In the genomic region with DNA sequence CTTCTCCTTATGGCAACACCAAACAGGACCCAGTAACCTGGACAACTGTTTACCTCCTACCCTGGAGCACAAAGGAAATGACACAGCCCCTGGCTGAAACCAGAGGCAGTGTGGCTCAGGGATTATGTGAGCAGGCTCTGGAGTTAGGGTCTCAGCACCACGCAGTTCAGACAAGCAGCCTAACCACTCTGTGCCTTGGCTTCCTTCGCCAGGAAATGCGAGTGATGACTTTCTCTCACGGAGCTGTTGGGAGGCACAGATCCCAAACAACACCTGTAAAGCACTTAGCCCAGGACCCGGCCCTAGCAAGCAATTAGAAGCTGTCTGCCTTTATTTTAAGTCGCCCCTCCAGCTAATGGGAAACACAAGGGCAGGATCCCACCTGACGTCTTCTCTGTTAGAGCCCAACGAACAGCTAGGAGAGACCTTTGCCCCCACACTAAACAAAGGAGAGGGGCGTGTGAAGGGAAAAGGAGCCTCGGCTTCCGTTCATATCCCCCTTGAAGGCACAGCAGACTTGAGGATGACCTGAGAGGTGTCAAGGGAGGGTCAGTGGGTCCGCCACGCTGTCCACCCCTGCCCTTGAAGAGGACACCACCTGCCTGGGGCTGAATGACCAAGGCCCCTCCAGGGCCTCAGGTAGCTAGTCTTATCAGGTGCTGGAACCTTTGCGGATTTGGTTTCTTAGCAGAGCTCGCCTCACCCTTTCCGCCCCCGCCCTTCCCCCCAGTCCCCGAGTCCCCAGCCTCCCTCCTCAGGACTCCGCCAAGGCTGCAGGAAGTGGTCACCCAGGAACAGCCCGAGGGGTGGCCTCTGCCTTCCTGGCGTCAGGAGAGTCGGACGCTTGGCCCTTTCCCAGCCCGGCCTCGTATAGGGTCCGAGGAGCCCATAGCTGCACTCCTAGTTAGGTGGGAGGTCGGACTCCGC, we compare ENCODE assay signal across 8 cellular contexts. TPM values are rescaled to one million over a fixed set of nuclear protein-coding genes. Genes with fewer than 3 reads are reported as not detected.
DNase-seq lines count a peak whose midpoint lies in the region; TF ChIP-seq lines count a peak whose summit lies in the region.

No MANE protein-coding gene starts in this region.

- TF ChIP-seq CTCF in GM13977 (IDR thresholded peaks at IDR 0.05; ENCODE audit: extremely low read depth, insufficient read depth, missing control alignments) = no peak
- TF ChIP-seq CTCF in thyroid gland (IDR thresholded peaks at IDR 0.05) = no peak

- WGBS in thyroid gland, 2 donors = 26 to 28% methylated on average over 15 to 19 of the region's 28 CpGs

- CTCF ChIA-PET in activated CD4-positive, alpha-beta memory T cell treated with anti-CD3 and anti-CD28 coated beads, Interleukin-2, amount 10 ng/mL, durations not matched to agents 7 days and 5 days (lab: Charles Lee) = interaction anchor here (0.6 to 4.7 kb wide), 17 partner anchors 10 to 414 kb away, joined by 3 to 33 read pairs (median 4); a partner anchor contains a TSS

- H3K27me3 Mint-ChIP-seq in activated CD4-positive, alpha-beta memory T cell treated with anti-CD3 and anti-CD28 coated beads, Interleukin-2, amount 10 ng/mL, durations not matched to agents 7 days and 5 days = peaks cover 6% of the 10 kb centered on the region

- H3K36me3 ChIP-seq in HUES6 (ENCODE audit: control insufficient read depth, insufficient read depth, low read length) (peaks cover 20% of the 10 kb centered on the region), mucosa of rectum (ENCODE audit: control insufficient read depth in 2 of 2, insufficient read depth in 2 of 2, low read length in 2 of 2) (peaks cover 0 to 4% of the 10 kb centered on the region in 2 donors), thyroid gland (peaks cover 0 to 5% of the 10 kb centered on the region in 2 donors)

- in situ Hi-C loops in GM13977 (cut with MboI; ENCODE audit: low pct_unique_long_range_greater_than_20kb, low sequenced_read_pairs, unreplicated experiment) = no loop called here

- H3K4me1 Mint-ChIP-seq in activated CD4-positive, alpha-beta memory T cell treated with anti-CD3 and anti-CD28 coated beads, Interleukin-2, amount 10 ng/mL, durations not matched to agents 7 days and 5 days = peaks cover 56% of the 10 kb centered on the region

- H3K9ac ChIP-seq in HUES6 (ENCODE audit: low read length) = peak overlapping the region; percentile 98
- H3K9ac ChIP-seq in mucosa of rectum (ENCODE audit: low read depth in 1 of 2, low read length in 2 of 2) = peak overlapping the region; percentile 90 to 94

- H3K27ac Mint-ChIP-seq in activated CD4-positive, alpha-beta memory T cell treated with anti-CD3 and anti-CD28 coated beads, Interleukin-2, amount 10 ng/mL, durations not matched to agents 7 days and 5 days = peak overlapping the region; percentile 88

- TF ChIP-seq POLR2A in thyroid gland (IDR thresholded peaks at IDR 0.05) = no peak

- peaks cover 40% of the 10 kb centered on the region for H3K36me3 Mint-ChIP-seq in activated CD4-positive, alpha-beta memory T cell treated with anti-CD3 and anti-CD28 coated beads, Interleukin-2, amount 10 ng/mL, durations not matched to agents 7 days and 5 days (ENCODE audit: low read depth)

- peaks cover 4% of the 10 kb centered on the region; the same call in 1 of the 2 replicates for H3K27me3 ChIP-seq in HUES6 (ENCODE audit: control insufficient read depth, insufficient read depth, low read length)
- no peaks in the 10 kb centered on the region for H3K27me3 ChIP-seq in mucosa of rectum (ENCODE audit: control insufficient read depth in 2 of 2, insufficient read depth in 2 of 2, low read length in 2 of 2)
- H3K27me3 ChIP-seq in thyroid gland = no peaks in the 10 kb centered on the region

- DNase-seq in GM13977 (ENCODE audit: low spot score) (peak; percentile 64), epithelial cell of prostate (ENCODE audit: low read depth, low spot score) (no peak), thyroid gland (peak; percentile 59 to 62), DMS79 (lab: John Stamatoyannopoulos, UW) (no peak), cerebellum (ENCODE audit: low spot score) (no peak)
- peak; percentile 71 for DNase-seq in activated CD4-positive, alpha-beta memory T cell treated with anti-CD3 and anti-CD28 coated beads, Interleukin-2, amount 10 ng/mL, durations not matched to agents 7 days and 5 days

- H3K9me3 Mint-ChIP-seq in activated CD4-positive, alpha-beta memory T cell treated with anti-CD3 and anti-CD28 coated beads, Interleukin-2, amount 10 ng/mL, durations not matched to agents 7 days and 5 days = no peaks in the 10 kb centered on the region

- peak overlapping the region; percentile 97 for H3K4me3 ChIP-seq in HUES6 (ENCODE audit: low read depth, low read length)
- H3K4me3 ChIP-seq in mucosa of rectum (ENCODE audit: low read length in 2 of 2) = peak overlapping the region; percentile 94 to 96
- H3K4me3 ChIP-seq in thyroid gland (replicated peaks in 1 of 3) = peak overlapping the region; percentile 66 to 96 (median 70)

- intact Hi-C loops in thyroid gland (cut with DNase I) = loop anchor here (10.0 kb wide), 1 partner anchor 67 kb away; a partner anchor contains a TSS

- peak overlapping the region; percentile 95 for H3K27ac ChIP-seq in HUES6 (ENCODE audit: low read depth, low read length)
- peak overlapping the region; percentile 79 for H3K27ac ChIP-seq in epithelial cell of prostate
- peak overlapping the region; percentile 98 for H3K27ac ChIP-seq in mucosa of rectum (ENCODE audit: low read depth in 2 of 2, low read length in 2 of 2)
- peak overlapping the region; percentile 75 to 92 (median 83) for H3K27ac ChIP-seq in thyroid gland

- H3K9me3 ChIP-seq in HUES6 (ENCODE audit: control insufficient read depth, insufficient read depth, low read depth, low read length) (no peaks in the 10 kb centered on the region), mucosa of rectum (ENCODE audit: control insufficient read depth in 2 of 2, low read length in 2 of 2) (no peaks in the 10 kb centered on the region), thyroid gland (no peaks in the 10 kb centered on the region)

- H3K4me1 ChIP-seq in HUES6 (ENCODE audit: control insufficient read depth, insufficient read depth, low read length) (peaks cover 32% of the 10 kb centered on the region), mucosa of rectum (ENCODE audit: control insufficient read depth in 2 of 2, insufficient read depth in 2 of 2, low read length in 2 of 2) (peaks cover 53 to 61% of the 10 kb centered on the region in 2 donors), thyroid gland (peaks cover 16 to 42% of the 10 kb centered on the region in 2 donors)

- POLR2A ChIA-PET in activated CD4-positive, alpha-beta memory T cell treated with anti-CD3 and anti-CD28 coated beads, Interleukin-2, amount 10 ng/mL, durations not matched to agents 7 days and 5 days (lab: Charles Lee) = interaction anchor here (0.6 to 5.6 kb wide), 25 partner anchors 8 to 453 kb away, joined by 3 to 83 read pairs (median 6); a partner anchor contains a TSS

- H3K4me3 Mint-ChIP-seq in activated CD4-positive, alpha-beta memory T cell treated with anti-CD3 and anti-CD28 coated beads, Interleukin-2, amount 10 ng/mL, durations not matched to agents 7 days and 5 days = peak overlapping the region; percentile 89

RNA-seq across cellular contexts. Expression of a gene that starts 0.8 kb away (rescaled TPM):
- 100 to 1,000 TPM; 126 to 127 TPM for total RNA-seq in activated CD4-positive, alpha-beta memory T cell treated with anti-CD3 and anti-CD28 coated beads, Interleukin-2, amount 10 ng/mL, durations not matched to agents 7 days and 5 days
- total RNA-seq in thyroid gland (10 to 100 TPM; 30.1 to 57.7 (median 41.6) TPM), cerebellum (15.1 TPM)

RNA-seq across cellular contexts. Expression of a gene that starts 7.6 kb away (rescaled TPM):
- not detected for total RNA-seq in activated CD4-positive, alpha-beta memory T cell treated with anti-CD3 and anti-CD28 coated beads, Interleukin-2, amount 10 ng/mL, durations not matched to agents 7 days and 5 days
- total RNA-seq in thyroid gland (1 to 10 TPM in 1 of 4 donors, not detected in 3; 1.0 TPM), cerebellum (not detected)

RNA-seq across cellular contexts. Expression of a gene that starts 42.7 kb away (rescaled TPM):
- total RNA-seq in activated CD4-positive, alpha-beta memory T cell treated with anti-CD3 and anti-CD28 coated beads, Interleukin-2, amount 10 ng/mL, durations not matched to agents 7 days and 5 days = 100 to 1,000 TPM; 101 to 105 TPM
- total RNA-seq in thyroid gland = 10 to 100 TPM; 38.8 to 55.0 (median 41.0) TPM
- total RNA-seq in cerebellum = 15.6 TPM

RNA-seq across cellular contexts. Expression of a gene that starts 59.7 kb away (rescaled TPM):
- total RNA-seq in activated CD4-positive, alpha-beta memory T cell treated with anti-CD3 and anti-CD28 coated beads, Interleukin-2, amount 10 ng/mL, durations not matched to agents 7 days and 5 days = not detected
- under 1 TPM in 2 of 4 donors, not detected in 2; 0.11 to 0.29 TPM for total RNA-seq in thyroid gland
- total RNA-seq in cerebellum = 0.09 TPM

Comparison
In these comparisons a context has a peak if more than half of its experiments do, and no peak if none do; other contexts are left out.
1. DNase-seq: peak in GM13977 (single experiment), activated CD4-positive, alpha-beta memory T cell treated with anti-CD3 and anti-CD28 coated beads, Interleukin-2, amount 10 ng/mL, durations not matched to agents 7 days and 5 days (single experiment) and thyroid gland (2 of 2); none in epithelial cell of prostate (single experiment), DMS79 (single experiment) and cerebellum (single experiment).
2. Peak in every context shown above with its lines, with median percentiles within 50 percentile points of each other: H3K27ac ChIP-seq and H3K4me3 ChIP-seq.